In genomic region chr4:68349361-68350360, GRCh38 we compare ENCODE assay signal across 8 cellular contexts. TPM values are rescaled to one million over a fixed set of nuclear protein-coding genes. Genes with fewer than 3 reads are reported as not detected.
A peak's percentile ranks its signal among the peaks of the same experiment; 100 is the strongest.
DNase-seq lines count a peak whose midpoint lies in the region; ATAC-seq and TF ChIP-seq lines count a peak whose summit lies in the region.

Gene YTHDC1, minus strand, starts transcription at chr4:68350090. Its CDS starts 337 bp downstream, at chr4:68349753.

- peak within 1 kb of the TSS; percentile 95 for H3K4me3 Mint-ChIP-seq in T-helper 2 cell treated with Interferon-gamma antibody and Interleukin-4, amounts not matched to agents 5 μg/mL and 100 μg/mL, for 36 hours

- peak; percentile 96 to 97 for TF ChIP-seq POLR2A in uterus (IDR thresholded peaks at IDR 0.05)

- no peak for TF ChIP-seq CTCF in ascending aorta (IDR thresholded peaks at IDR 0.05)
- peak in 1 of 4 experiments; percentile 16 for TF ChIP-seq CTCF in uterus (IDR thresholded peaks at IDR 0.05)

- H3K4me3 ChIP-seq in ascending aorta (peak within 1 kb of the TSS; percentile 88 to 89), right cardiac atrium (ENCODE audit: low read length) (peak within 1 kb of the TSS; percentile 73), uterus (peak within 1 kb of the TSS; percentile 60 to 62)

- WGBS in right cardiac atrium = under 1% methylated on average over 79 of the region's 79 CpGs

- peak; percentile 90 to 93 for DNase-seq in NCI-H1930 (lab: John Stamatoyannopoulos, UW)
- DNase-seq in T-helper 2 cell treated with Interferon-gamma antibody and Interleukin-4, amounts not matched to agents 5 μg/mL and 100 μg/mL, for 36 hours (ENCODE audit: low spot score) = peak; percentile 93
- DNase-seq in ascending aorta (ENCODE audit: low spot score in 2 of 2) = peak; percentile 88 to 98
- peak; percentile 96 to 99 (median 98) for DNase-seq in right cardiac atrium
- peak; percentile 94 for DNase-seq in pulmonary artery endothelial cell (ENCODE audit: low read depth, low spot score)
- DNase-seq in uterus = peak; percentile 94 to 97

- intact Hi-C loops in ascending aorta (cut with DNase I) (loop anchor here (1.0 to 10.0 kb wide), 2 partner anchors 24 to 805 kb away; partner anchors contain the start of gene CENPC), right cardiac atrium (cut with DNase I) (no loop called here), uterus (cut with DNase I; ENCODE audit: low total_unique reads) (no loop called here)

- ATAC-seq in GM18502 (IDR thresholded peaks at IDR 0.05; ENCODE audit: poor library complexity, unreplicated experiment) = peak; percentile 97
- peak; percentile 99 for ATAC-seq in HG02970 (IDR thresholded peaks at IDR 0.05; ENCODE audit: low FRiP score, unreplicated experiment)
- ATAC-seq in right cardiac atrium = peak; percentile 100

- H3K27me3 ChIP-seq in ascending aorta (no peaks in the 10 kb centered on the region), right cardiac atrium (ENCODE audit: control insufficient read depth, insufficient read depth) (no peaks in the 10 kb centered on the region), uterus (no peaks in the 10 kb centered on the region)

- peaks cover 10% of the 10 kb centered on the region for H3K27me3 Mint-ChIP-seq in T-helper 2 cell treated with Interferon-gamma antibody and Interleukin-4, amounts not matched to agents 5 μg/mL and 100 μg/mL, for 36 hours (ENCODE audit: low read depth)

- peak within 1 kb of the TSS; percentile 99 for H3K27ac Mint-ChIP-seq in T-helper 2 cell treated with Interferon-gamma antibody and Interleukin-4, amounts not matched to agents 5 μg/mL and 100 μg/mL, for 36 hours

- H3K9me3 ChIP-seq in ascending aorta (no peaks in the 10 kb centered on the region), right cardiac atrium (ENCODE audit: control insufficient read depth, low read length) (no peaks in the 10 kb centered on the region), uterus (no peaks in the 10 kb centered on the region)

- H3K36me3 Mint-ChIP-seq in T-helper 2 cell treated with Interferon-gamma antibody and Interleukin-4, amounts not matched to agents 5 μg/mL and 100 μg/mL, for 36 hours (ENCODE audit: low read depth) = peaks cover 11% of the 10 kb centered on the region

- peaks cover 25% of the 10 kb centered on the region for H3K4me1 Mint-ChIP-seq in T-helper 2 cell treated with Interferon-gamma antibody and Interleukin-4, amounts not matched to agents 5 μg/mL and 100 μg/mL, for 36 hours (ENCODE audit: low read depth)

- H3K36me3 ChIP-seq in ascending aorta (no peaks in the 10 kb centered on the region), uterus (no peaks in the 10 kb centered on the region)

- H3K27ac ChIP-seq in ascending aorta (peak within 1 kb of the TSS; percentile 97 to 98), right cardiac atrium (ENCODE audit: low read length) (peak within 1 kb of the TSS; percentile 89), uterus (peak within 1 kb of the TSS; percentile 92 to 96)

- no peaks in the 10 kb centered on the region for H3K9me3 Mint-ChIP-seq in T-helper 2 cell treated with Interferon-gamma antibody and Interleukin-4, amounts not matched to agents 5 μg/mL and 100 μg/mL, for 36 hours

- H3K4me1 ChIP-seq in ascending aorta (peaks cover 0 to 18% of the 10 kb centered on the region in 2 donors), right cardiac atrium (ENCODE audit: control insufficient read depth, insufficient read depth, low read length) (peaks cover 5% of the 10 kb centered on the region), uterus (no peaks in the 10 kb centered on the region)

RNA-seq across cellular contexts. Expression of gene YTHDC1, which starts in this region (rescaled TPM):
- total RNA-seq in ascending aorta (17.6 TPM), right cardiac atrium (10 to 100 TPM; 51.2 to 64.1 (median 57.6) TPM), pulmonary artery endothelial cell (40.4 and 48.4 TPM in 2 replicates), uterus (100 to 1,000 TPM in 1 of 4 donors, 10 to 100 TPM in 3; 16.4 to 104 (median 71.3) TPM)
- 36.4 TPM for polyA plus RNA-seq in right cardiac atrium

Comparison
In these comparisons a context has a peak if more than half of its experiments do, and no peak if none do; other contexts are left out.
1. Peak in every context shown above with its lines: DNase-seq, ATAC-seq, H3K4me3 ChIP-seq and H3K27ac ChIP-seq.